27 cellular contexts compared by ENCODE assay signal in genomic region chr6:76264466-76264865, GRCh38.
A peak's percentile ranks its signal among the peaks of the same experiment; 100 is the strongest.
DNase-seq lines count a peak whose midpoint lies in the region; FAIRE-seq and TF ChIP-seq lines count a peak whose summit lies in the region.
"Had no signal": no experiment of that assay in that cellular context is flagged by ENCODE, and none has a peak within 500 bp of the region (broad histone marks: within the 10 kb centered on the region; RNA-seq: fewer than 3 reads in every experiment).

No MANE protein-coding gene starts in this region.

- no peak overlapping the region for H3K4me2 ChIP-seq in GM23248 (ENCODE audit: unreplicated experiment)

- H3F3A ChIP-seq in GM23248 (ENCODE audit: insufficient read depth), result no peaks in the 10 kb centered on the region

- no peaks in the 10 kb centered on the region for H3K79me2 ChIP-seq in GM23248 (ENCODE audit: insufficient read depth)

- H3K4me3 ChIP-seq in GM23248 (no peak overlapping the region), bronchial epithelial cell (ENCODE audit: low read depth, low read length) (no peak overlapping the region), spleen (no peak overlapping the region)
- H3K4me3 ChIP-seq: adrenal gland, right lobe of liver had no signal

- H3K27me3 ChIP-seq in GM23248 (replicated peaks; ENCODE audit: insufficient read depth) (no peaks in the 10 kb centered on the region), bronchial epithelial cell (ENCODE audit: control insufficient read depth, insufficient read depth, low read length) (no peaks in the 10 kb centered on the region), spleen (replicated peaks in 1 of 7) (no peaks in the 10 kb centered on the region)
- H3K27me3 ChIP-seq: adrenal gland, right lobe of liver had no signal

- no peaks in the 10 kb centered on the region for H3K9me3 ChIP-seq in GM23248 (ENCODE audit: low read depth)
- peaks cover 0 to 62% (median 50%) of the 10 kb centered on the region in 8 donors for H3K9me3 ChIP-seq in spleen
- H3K9me3 ChIP-seq: adrenal gland, right lobe of liver had no signal

- no peak for TF ChIP-seq POLR2A in spleen (IDR thresholded peaks at IDR 0.05)

- H3K36me3 ChIP-seq in GM23248 (ENCODE audit: low read depth) (no peaks in the 10 kb centered on the region), bronchial epithelial cell (ENCODE audit: control insufficient read depth, insufficient read depth, low read length) (no peaks in the 10 kb centered on the region), spleen (no peaks in the 10 kb centered on the region)
- H3K36me3 ChIP-seq: adrenal gland, right lobe of liver had no signal

- FAIRE-seq in bronchial epithelial cell (lab: Jason Lieb, UNC), result no peak
- FAIRE-seq: G401.6 had no signal

- H3K27ac ChIP-seq in GM23248 (no peak overlapping the region), spleen (no peak overlapping the region)
- H3K27ac ChIP-seq: adrenal gland, right lobe of liver had no signal

- H3K9ac ChIP-seq in GM23248, result no peak overlapping the region

- H3K9me2 ChIP-seq in GM23248 (ENCODE audit: insufficient read depth), result no peaks in the 10 kb centered on the region

- no peak overlapping the region for H2AFZ ChIP-seq in GM23248

- intact Hi-C loops in spleen (cut with DNase I; ENCODE audit: low total_unique reads), result no loop called here

- WGBS in GM23248 (ENCODE audit: low coverage in 1 of 2, low lambda C conversion rate in 2 of 2, missing lambda C conversion rate in 2 of 2), 2 experiments, result 13 to 18% methylated on average over 1 of the region's 1 CpG
- 53 to 81% (median 65%) methylated on average over 1 of the region's 1 CpG for WGBS in spleen, 5 donors

- in situ Hi-C loops in GM23248 (cut with MboI), result no loop called here

- H4K20me1 ChIP-seq in GM23248 (ENCODE audit: insufficient read depth), result no peaks in the 10 kb centered on the region

- peak; percentile 6 for DNase-seq in GM23248
- peak; percentile 62 for DNase-seq in MV-4-11 (lab: John Stamatoyannopoulos, UW)
- DNase-seq in bronchial epithelial cell (ENCODE audit: low read depth), result peak; percentile 36
- peak; percentile 18 for DNase-seq in putamen (ENCODE audit: low spot score)
- DNase-seq in stimulated activated CD4-positive, alpha-beta T cell treated with anti-CD3 and anti-CD28 coated beads, Interleukin-4, amount 100 ng/mL, for 1 hour, result no peak
- no peak for DNase-seq in D341Med (ENCODE audit: low spot score)
- DNase-seq in stimulated activated naive CD4-positive, alpha-beta T cell (lab: John Stamatoyannopoulos, UW), result no peak
- no peak for DNase-seq in spleen
- DNase-seq: ACHN; activated CD4-positive, alpha-beta T cell treated with anti-CD3 and anti-CD28 coated beads for 4 hours; activated CD8-positive, alpha-beta T cell treated with anti-CD3 and anti-CD28 coated beads, Interleukin-2, amount 10 ng/mL, durations not matched to agents 7 days and 5 days; activated naive CD4-positive, alpha-beta T cell treated with anti-CD3 and anti-CD28 coated beads for 36 hours; adrenal gland; CD8-positive, alpha-beta T cell; DMS153; glutamatergic neuron; islet precursor cell; left ventricle myocardium superior; midbrain; naive thymus-derived CD4-positive, alpha-beta T cell; NCI-H2029; NCI-H524 treated with DMSO at 0.1 percent for 48 hours; NK-92 treated with Interleukin-12 subunit alpha and Interleukin-12 subunit beta, amount 100 ng/mL, for 24 hours; right lobe of liver; SIG-M5; stimulated activated CD4-positive, alpha-beta T cell treated with anti-CD3 and anti-CD28 coated beads, Interleukin-4, amount 100 ng/mL, for 24 hours had no signal

- H3K4me1 ChIP-seq in GM23248 (ENCODE audit: insufficient read depth), result no peaks in the 10 kb centered on the region
- no peaks in the 10 kb centered on the region for H3K4me1 ChIP-seq in spleen
- H3K4me1 ChIP-seq: adrenal gland, right lobe of liver had no signal

- TF ChIP-seq CTCF in bronchial epithelial cell (IDR thresholded peaks at IDR 0.05; ENCODE audit: insufficient read depth, low read length, severe bottlenecking) (no peak), spleen (IDR thresholded peaks at IDR 0.05 in 8 of 11, conservative IDR thresholded peaks at IDR 0.05 in 3 of 11) (no peak)

Comparison
In these comparisons a context has a peak if more than half of its experiments do, and no peak if none do; other contexts are left out.
1. DNase-seq: peak in GM23248 (single experiment), MV-4-11 (single experiment), bronchial epithelial cell (single experiment) and putamen (single experiment); none in stimulated activated CD4-positive, alpha-beta T cell treated with anti-CD3 and anti-CD28 coated beads, Interleukin-4, amount 100 ng/mL, for 1 hour (single experiment), D341Med (single experiment), stimulated activated naive CD4-positive, alpha-beta T cell (0 of 6) and spleen (single experiment).